ENCODE assay signal across 19 cellular contexts in the genomic region with DNA sequence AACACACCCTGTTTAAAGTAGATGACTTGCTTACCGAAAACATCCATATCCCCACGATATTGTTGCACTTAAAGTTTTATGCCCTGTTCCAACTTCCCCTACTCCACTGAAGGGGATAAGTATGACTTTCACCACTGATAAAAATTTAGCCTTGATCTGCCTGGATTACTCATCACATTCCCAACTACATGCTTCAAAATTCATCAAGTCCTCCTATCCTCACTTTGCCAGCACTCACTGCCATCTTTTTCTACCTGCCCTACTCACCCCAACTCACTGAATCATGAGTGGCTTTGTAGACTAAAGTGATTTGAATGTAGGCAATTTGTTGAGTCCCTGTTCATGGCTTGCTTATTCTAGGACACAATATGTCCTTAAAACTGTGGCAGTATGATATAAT. TPM values are rescaled to one million over a fixed set of nuclear protein-coding genes. Genes with fewer than 3 reads are reported as not detected.
DNase-seq lines count a peak whose midpoint lies in the region; FAIRE-seq and TF ChIP-seq lines count a peak whose summit lies in the region.
"Had no signal": no experiment of that assay in that cellular context is flagged by ENCODE, and none has a peak within 500 bp of the region (broad histone marks: within the 10 kb centered on the region; RNA-seq: fewer than 3 reads in every experiment).

No MANE protein-coding gene starts in this region.

- peak; percentile 6 for FAIRE-seq in D721Med (lab: Jason Lieb, UNC)
- FAIRE-seq: GM12878, HTR-8/SVneo, K562 had no signal

- no peak for DNase-seq in D721Med (ENCODE audit: insufficient read length, low spot score)
- DNase-seq in HT1080 (ENCODE audit: low read depth) = peak; percentile 28
- DNase-seq in amniotic epithelial cell (ENCODE audit: low read depth) = peak; percentile 59
- peak; percentile 16 for DNase-seq in iris pigment epithelial cell (ENCODE audit: low read depth)
- no peak for DNase-seq in superior temporal gyrus (ENCODE audit: extremely low spot score)
- no peak for DNase-seq in GM19240 (ENCODE audit: insufficient read length, low spot score)
- no peak for DNase-seq in activated effector memory CD4-positive, alpha-beta T cell treated with Interleukin-2 at 50 U/mL for 16 hours
- DNase-seq: Calu3; CD8-positive, alpha-beta T cell; DMS 273 treated with DMSO at 0.1 percent for 48 hours; DMS53; DND-41; EL; GOT3; H9; IMR-90 had no signal

- no peak for TF ChIP-seq CTCF in D721Med (IDR thresholded peaks at IDR 0.05; ENCODE audit: insufficient read depth, missing control alignments)

RNA-seq across cellular contexts. Expression of gene GPRIN3, which starts 12.2 kb away (rescaled TPM):
- 0.30 and 0.40 TPM in 2 replicates for total RNA-seq in HT1080 (2014; rRNA removed; shearing (Covaris generic))
- 0.03 and 0.07 TPM in 2 replicates for polyA plus RNA-seq in HT1080 (2015; cell fraction: cytosol; rRNA removed)
- polyA plus RNA-seq in HT1080 (2015; cell fraction: nucleus; rRNA removed) = 0.05 and 0.11 TPM in 2 replicates
- polyA plus RNA-seq: IMR-90, K562 had no signal

Comparison
In these comparisons a context has a peak if more than half of its experiments do, and no peak if none do; other contexts are left out.
1. DNase-seq: peak in HT1080 (single experiment), amniotic epithelial cell (single experiment) and iris pigment epithelial cell (single experiment); none in D721Med (single experiment), superior temporal gyrus (single experiment), GM19240 (single experiment) and activated effector memory CD4-positive, alpha-beta T cell treated with Interleukin-2 at 50 U/mL for 16 hours (single experiment).